Comparison of ENCODE assay signal across 8 cellular contexts in the genomic region with DNA sequence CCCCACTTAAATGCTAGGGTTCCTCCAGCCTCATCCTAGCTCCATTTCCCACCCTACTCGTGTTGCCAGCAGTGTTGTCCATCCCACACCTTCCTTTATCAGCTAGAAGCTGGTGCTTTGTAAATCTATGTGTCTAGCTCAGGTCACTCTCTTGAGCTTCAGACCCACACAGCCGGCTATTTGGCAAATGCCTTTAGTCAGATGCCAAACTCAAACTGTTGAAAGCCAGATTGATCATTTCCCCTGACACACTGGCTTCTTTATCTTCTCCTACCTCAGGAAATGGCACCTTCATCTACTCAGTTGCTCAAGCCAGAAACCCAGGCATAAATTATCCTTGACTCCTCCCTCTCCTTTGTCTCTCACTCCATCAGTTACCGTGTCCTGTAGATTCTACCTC.
"Had no signal": no experiment of that assay in that cellular context is flagged by ENCODE, and none has a peak within 500 bp of the region (broad histone marks: within the 10 kb centered on the region; RNA-seq: fewer than 3 reads in every experiment).

No MANE protein-coding gene starts in this region.

- H3K36me3 ChIP-seq: HAP-1 had no signal

- H3K27ac Mint-ChIP-seq: HFFc6, IgD-negative memory B cell had no signal

- ATAC-seq: HCT116 had no signal

- H3K9me3 Mint-ChIP-seq: HFFc6, IgD-negative memory B cell had no signal

- FAIRE-seq: HTR-8/SVneo had no signal

- DNase-seq: GOT3, H7, HFFc6, KBM-7 had no signal

- H3K4me1 ChIP-seq: HAP-1 had no signal

- H3K4me3 Mint-ChIP-seq: HFFc6, IgD-negative memory B cell had no signal

- H3K4me1 Mint-ChIP-seq: IgD-negative memory B cell had no signal

- H3K4me3 ChIP-seq: HAP-1 had no signal

- H3K9me3 ChIP-seq: HAP-1 had no signal

- H3K36me3 Mint-ChIP-seq: IgD-negative memory B cell had no signal
